Comparison of ENCODE assay signal across 1 cellular context in genomic region chr11:46593550-46594382, GRCh38.
TF ChIP-seq lines count a peak whose summit lies in the region.

A gene with protein sequence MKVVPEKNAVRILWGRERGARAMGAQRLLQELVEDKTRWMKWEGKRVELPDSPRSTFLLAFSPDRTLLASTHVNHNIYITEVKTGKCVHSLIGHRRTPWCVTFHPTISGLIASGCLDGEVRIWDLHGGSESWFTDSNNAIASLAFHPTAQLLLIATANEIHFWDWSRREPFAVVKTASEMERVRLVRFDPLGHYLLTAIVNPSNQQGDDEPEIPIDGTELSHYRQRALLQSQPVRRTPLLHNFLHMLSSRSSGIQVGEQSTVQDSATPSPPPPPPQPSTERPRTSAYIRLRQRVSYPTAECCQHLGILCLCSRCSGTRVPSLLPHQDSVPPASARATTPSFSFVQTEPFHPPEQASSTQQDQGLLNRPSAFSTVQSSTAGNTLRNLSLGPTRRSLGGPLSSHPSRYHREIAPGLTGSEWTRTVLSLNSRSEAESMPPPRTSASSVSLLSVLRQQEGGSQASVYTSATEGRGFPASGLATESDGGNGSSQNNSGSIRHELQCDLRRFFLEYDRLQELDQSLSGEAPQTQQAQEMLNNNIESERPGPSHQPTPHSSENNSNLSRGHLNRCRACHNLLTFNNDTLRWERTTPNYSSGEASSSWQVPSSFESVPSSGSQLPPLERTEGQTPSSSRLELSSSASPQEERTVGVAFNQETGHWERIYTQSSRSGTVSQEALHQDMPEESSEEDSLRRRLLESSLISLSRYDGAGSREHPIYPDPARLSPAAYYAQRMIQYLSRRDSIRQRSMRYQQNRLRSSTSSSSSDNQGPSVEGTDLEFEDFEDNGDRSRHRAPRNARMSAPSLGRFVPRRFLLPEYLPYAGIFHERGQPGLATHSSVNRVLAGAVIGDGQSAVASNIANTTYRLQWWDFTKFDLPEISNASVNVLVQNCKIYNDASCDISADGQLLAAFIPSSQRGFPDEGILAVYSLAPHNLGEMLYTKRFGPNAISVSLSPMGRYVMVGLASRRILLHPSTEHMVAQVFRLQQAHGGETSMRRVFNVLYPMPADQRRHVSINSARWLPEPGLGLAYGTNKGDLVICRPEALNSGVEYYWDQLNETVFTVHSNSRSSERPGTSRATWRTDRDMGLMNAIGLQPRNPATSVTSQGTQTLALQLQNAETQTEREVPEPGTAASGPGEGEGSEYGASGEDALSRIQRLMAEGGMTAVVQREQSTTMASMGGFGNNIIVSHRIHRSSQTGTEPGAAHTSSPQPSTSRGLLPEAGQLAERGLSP (N-terminal part only) (minus strand): TSS chr11:46594023. CDS start chr11:46548380, 45,643 bp downstream.

TF ChIP-seq in H1, 55 proteins besides CTCF, POLR2A, EP300 and RAD21 (continued from another document):
- TF ChIP-seq CBX5 (IDR thresholded peaks at IDR 0.05; ENCODE audit: low read depth, low read length) (no peak), SAP30 (IDR thresholded peaks at IDR 0.05; ENCODE audit: insufficient read depth, insufficient replicate concordance, low read length) (no peak), KDM5A (IDR thresholded peaks at IDR 0.05; ENCODE audit: low read length) (0 out of 2 replicates have a peak, but pooled peaks have one; percentile 23), ASH2L (IDR thresholded peaks at IDR 0.05; ENCODE audit: low read length) (peak; percentile 97), POLR2AphosphoS5 (IDR thresholded peaks at IDR 0.05; ENCODE audit: low read depth, low read length) (peak; percentile 74), HDAC2 (IDR thresholded peaks at IDR 0.05; ENCODE audit: borderline replicate concordance in 1 of 2, low read depth in 2 of 2, low read length in 2 of 2) (peak in 1 of 2 experiments; percentile 49; a peak in 1 of 4 replicates), YY1 (IDR thresholded peaks at IDR 0.05; ENCODE audit: low read depth, low read length) (peak; percentile 81), CHD2 (IDR thresholded peaks at IDR 0.05; ENCODE audit: low read length) (no peak), TCF12 (IDR thresholded peaks at IDR 0.05; ENCODE audit: low read depth, low read length) (no peak), RBBP5 (IDR thresholded peaks at IDR 0.05; ENCODE audit: borderline replicate concordance, low read depth, low read length) (peak; percentile 88), NRF1 (IDR thresholded peaks at IDR 0.05; ENCODE audit: low read depth, low read length) (no peak), KDM4A (IDR thresholded peaks at IDR 0.05; ENCODE audit: low read depth, low read length, severe bottlenecking) (no peak), JUN (IDR thresholded peaks at IDR 0.05; ENCODE audit: low read depth, low read length) (no peak), TEAD4 (IDR thresholded peaks at IDR 0.05; ENCODE audit: low read depth, low read length) (no peak), SIRT6 (IDR thresholded peaks at IDR 0.05; ENCODE audit: low read length) (no peak), TAF1 (IDR thresholded peaks at IDR 0.05; ENCODE audit: low read depth, low read length) (peak; percentile 90), KDM1A (IDR thresholded peaks at IDR 0.05; ENCODE audit: borderline replicate concordance, low read length) (no peak), TBP (IDR thresholded peaks at IDR 0.05; ENCODE audit: low read depth, low read length) (peak; percentile 80), SRF (IDR thresholded peaks at IDR 0.05; ENCODE audit: low read depth, low read length) (peak; percentile 97), SIN3A (conservative IDR thresholded peaks at IDR 0.05 in 1 of 2, IDR thresholded peaks at IDR 0.05 in 1 of 2; ENCODE audit: low read depth in 1 of 2, low read length in 2 of 2) (peak in 1 of 2 experiments; percentile 89; a peak in 3 of 4 replicates), SUZ12 (IDR thresholded peaks at IDR 0.05; ENCODE audit: low read length) (no peak), SIX5 (IDR thresholded peaks at IDR 0.05; ENCODE audit: low read depth, low read length) (no peak), TAF7 (optimal IDR thresholded peaks at IDR 0.05; ENCODE audit: borderline replicate concordance, low read depth, low read length) (peak; percentile 83), ZNF274 (IDR thresholded peaks at IDR 0.05; ENCODE audit: borderline replicate concordance, extremely low read depth, low read length) (no peak), MAFK (IDR thresholded peaks at IDR 0.05; ENCODE audit: low read depth, low read length) (no peak), BACH1 (IDR thresholded peaks at IDR 0.05; ENCODE audit: low read length) (no peak), POU5F1 (IDR thresholded peaks at IDR 0.05; ENCODE audit: low read depth, low read length) (no peak), BRCA1 (IDR thresholded peaks at IDR 0.05; ENCODE audit: low read depth, low read length) (no peak), EGR1 (IDR thresholded peaks at IDR 0.05; ENCODE audit: borderline replicate concordance, low read depth, low read length) (0 out of 2 replicates have a peak, but pooled peaks have one; percentile 50), SP1 (IDR thresholded peaks at IDR 0.05; ENCODE audit: low read depth, low read length) (0 out of 2 replicates have a peak, but pooled peaks have one; percentile 57), GABPA (IDR thresholded peaks at IDR 0.05; ENCODE audit: borderline replicate concordance, insufficient read depth, low read length) (no peak), PHF8 (conservative IDR thresholded peaks at IDR 0.05; ENCODE audit: low read depth, low read length) (peak; percentile 93)
- TF ChIP-seq, protein P1, sequence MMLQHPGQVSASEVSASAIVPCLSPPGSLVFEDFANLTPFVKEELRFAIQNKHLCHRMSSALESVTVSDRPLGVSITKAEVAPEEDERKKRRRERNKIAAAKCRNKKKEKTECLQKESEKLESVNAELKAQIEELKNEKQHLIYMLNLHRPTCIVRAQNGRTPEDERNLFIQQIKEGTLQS (IDR thresholded peaks at IDR 0.05; ENCODE audit: insufficient read depth, low read depth, low read length), result no peak
- TF ChIP-seq, protein P2, sequence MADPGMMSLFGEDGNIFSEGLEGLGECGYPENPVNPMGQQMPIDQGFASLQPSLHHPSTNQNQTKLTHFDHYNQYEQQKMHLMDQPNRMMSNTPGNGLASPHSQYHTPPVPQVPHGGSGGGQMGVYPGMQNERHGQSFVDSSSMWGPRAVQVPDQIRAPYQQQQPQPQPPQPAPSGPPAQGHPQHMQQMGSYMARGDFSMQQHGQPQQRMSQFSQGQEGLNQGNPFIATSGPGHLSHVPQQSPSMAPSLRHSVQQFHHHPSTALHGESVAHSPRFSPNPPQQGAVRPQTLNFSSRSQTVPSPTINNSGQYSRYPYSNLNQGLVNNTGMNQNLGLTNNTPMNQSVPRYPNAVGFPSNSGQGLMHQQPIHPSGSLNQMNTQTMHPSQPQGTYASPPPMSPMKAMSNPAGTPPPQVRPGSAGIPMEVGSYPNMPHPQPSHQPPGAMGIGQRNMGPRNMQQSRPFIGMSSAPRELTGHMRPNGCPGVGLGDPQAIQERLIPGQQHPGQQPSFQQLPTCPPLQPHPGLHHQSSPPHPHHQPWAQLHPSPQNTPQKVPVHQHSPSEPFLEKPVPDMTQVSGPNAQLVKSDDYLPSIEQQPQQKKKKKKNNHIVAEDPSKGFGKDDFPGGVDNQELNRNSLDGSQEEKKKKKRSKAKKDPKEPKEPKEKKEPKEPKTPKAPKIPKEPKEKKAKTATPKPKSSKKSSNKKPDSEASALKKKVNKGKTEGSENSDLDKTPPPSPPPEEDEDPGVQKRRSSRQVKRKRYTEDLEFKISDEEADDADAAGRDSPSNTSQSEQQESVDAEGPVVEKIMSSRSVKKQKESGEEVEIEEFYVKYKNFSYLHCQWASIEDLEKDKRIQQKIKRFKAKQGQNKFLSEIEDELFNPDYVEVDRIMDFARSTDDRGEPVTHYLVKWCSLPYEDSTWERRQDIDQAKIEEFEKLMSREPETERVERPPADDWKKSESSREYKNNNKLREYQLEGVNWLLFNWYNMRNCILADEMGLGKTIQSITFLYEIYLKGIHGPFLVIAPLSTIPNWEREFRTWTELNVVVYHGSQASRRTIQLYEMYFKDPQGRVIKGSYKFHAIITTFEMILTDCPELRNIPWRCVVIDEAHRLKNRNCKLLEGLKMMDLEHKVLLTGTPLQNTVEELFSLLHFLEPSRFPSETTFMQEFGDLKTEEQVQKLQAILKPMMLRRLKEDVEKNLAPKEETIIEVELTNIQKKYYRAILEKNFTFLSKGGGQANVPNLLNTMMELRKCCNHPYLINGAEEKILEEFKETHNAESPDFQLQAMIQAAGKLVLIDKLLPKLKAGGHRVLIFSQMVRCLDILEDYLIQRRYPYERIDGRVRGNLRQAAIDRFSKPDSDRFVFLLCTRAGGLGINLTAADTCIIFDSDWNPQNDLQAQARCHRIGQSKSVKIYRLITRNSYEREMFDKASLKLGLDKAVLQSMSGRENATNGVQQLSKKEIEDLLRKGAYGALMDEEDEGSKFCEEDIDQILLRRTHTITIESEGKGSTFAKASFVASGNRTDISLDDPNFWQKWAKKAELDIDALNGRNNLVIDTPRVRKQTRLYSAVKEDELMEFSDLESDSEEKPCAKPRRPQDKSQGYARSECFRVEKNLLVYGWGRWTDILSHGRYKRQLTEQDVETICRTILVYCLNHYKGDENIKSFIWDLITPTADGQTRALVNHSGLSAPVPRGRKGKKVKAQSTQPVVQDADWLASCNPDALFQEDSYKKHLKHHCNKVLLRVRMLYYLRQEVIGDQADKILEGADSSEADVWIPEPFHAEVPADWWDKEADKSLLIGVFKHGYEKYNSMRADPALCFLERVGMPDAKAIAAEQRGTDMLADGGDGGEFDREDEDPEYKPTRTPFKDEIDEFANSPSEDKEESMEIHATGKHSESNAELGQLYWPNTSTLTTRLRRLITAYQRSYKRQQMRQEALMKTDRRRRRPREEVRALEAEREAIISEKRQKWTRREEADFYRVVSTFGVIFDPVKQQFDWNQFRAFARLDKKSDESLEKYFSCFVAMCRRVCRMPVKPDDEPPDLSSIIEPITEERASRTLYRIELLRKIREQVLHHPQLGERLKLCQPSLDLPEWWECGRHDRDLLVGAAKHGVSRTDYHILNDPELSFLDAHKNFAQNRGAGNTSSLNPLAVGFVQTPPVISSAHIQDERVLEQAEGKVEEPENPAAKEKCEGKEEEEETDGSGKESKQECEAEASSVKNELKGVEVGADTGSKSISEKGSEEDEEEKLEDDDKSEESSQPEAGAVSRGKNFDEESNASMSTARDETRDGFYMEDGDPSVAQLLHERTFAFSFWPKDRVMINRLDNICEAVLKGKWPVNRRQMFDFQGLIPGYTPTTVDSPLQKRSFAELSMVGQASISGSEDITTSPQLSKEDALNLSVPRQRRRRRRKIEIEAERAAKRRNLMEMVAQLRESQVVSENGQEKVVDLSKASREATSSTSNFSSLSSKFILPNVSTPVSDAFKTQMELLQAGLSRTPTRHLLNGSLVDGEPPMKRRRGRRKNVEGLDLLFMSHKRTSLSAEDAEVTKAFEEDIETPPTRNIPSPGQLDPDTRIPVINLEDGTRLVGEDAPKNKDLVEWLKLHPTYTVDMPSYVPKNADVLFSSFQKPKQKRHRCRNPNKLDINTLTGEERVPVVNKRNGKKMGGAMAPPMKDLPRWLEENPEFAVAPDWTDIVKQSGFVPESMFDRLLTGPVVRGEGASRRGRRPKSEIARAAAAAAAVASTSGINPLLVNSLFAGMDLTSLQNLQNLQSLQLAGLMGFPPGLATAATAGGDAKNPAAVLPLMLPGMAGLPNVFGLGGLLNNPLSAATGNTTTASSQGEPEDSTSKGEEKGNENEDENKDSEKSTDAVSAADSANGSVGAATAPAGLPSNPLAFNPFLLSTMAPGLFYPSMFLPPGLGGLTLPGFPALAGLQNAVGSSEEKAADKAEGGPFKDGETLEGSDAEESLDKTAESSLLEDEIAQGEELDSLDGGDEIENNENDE (IDR thresholded peaks at IDR 0.05; ENCODE audit: insufficient replicate concordance, low read length), result no peak
